In genomic region chr5:147544556-147544955, GRCh38 we compare ENCODE assay signal across 10 cellular contexts. TPM values are rescaled to one million over a fixed set of nuclear protein-coding genes. Genes with fewer than 3 reads are reported as not detected.
"Had no signal": no experiment of that assay in that cellular context is flagged by ENCODE, and none has a peak within 500 bp of the region (broad histone marks: within the 10 kb centered on the region; RNA-seq: fewer than 3 reads in every experiment).

No MANE protein-coding gene starts in this region.

- H3K9ac ChIP-seq: KMS-11 had no signal

- H3K4me2 ChIP-seq: KMS-11 had no signal

- ATAC-seq: HCT116, HepG2 had no signal

- DNase-seq: GOT3, H7, HFFc6, KBM-7 had no signal

- H3K36me3 ChIP-seq: HAP-1 had no signal

- H3K27ac ChIP-seq: HL-60, KMS-11 had no signal

- H3K9me3 ChIP-seq: HAP-1 had no signal

- H3K4me3 ChIP-seq: HAP-1 had no signal

- H3K4me1 ChIP-seq: HAP-1 had no signal

RNA-seq across cellular contexts. Expression of gene DPYSL3, which starts 34.7 kb away (rescaled TPM):
- polyA plus RNA-seq: IgD-negative memory B cell had no signal
